12 cellular contexts compared by ENCODE assay signal in genomic region chr21:38965241-38965640, GRCh38.
A peak's percentile ranks its signal among the peaks of the same experiment; 100 is the strongest.
DNase-seq lines count a peak whose midpoint lies in the region; ATAC-seq and TF ChIP-seq lines count a peak whose summit lies in the region.
"Had no signal": no experiment of that assay in that cellular context is flagged by ENCODE, and none has a peak within 500 bp of the region (broad histone marks: within the 10 kb centered on the region; RNA-seq: fewer than 3 reads in every experiment).

No MANE protein-coding gene starts in this region.

- no peak overlapping the region for H3K4me3 ChIP-seq in Peyer's patch
- no peak overlapping the region for H3K4me3 ChIP-seq in hepatocyte
- no peak overlapping the region for H3K4me3 ChIP-seq in skeletal muscle tissue (ENCODE audit: low read length in 3 of 3)
- H3K4me3 ChIP-seq: BLaER1 had no signal

- no peak overlapping the region for H3K9ac ChIP-seq in skeletal muscle tissue (ENCODE audit: low read depth in 1 of 3, low read length in 3 of 3)
- H3K9ac ChIP-seq: BLaER1 had no signal

- no peaks in the 10 kb centered on the region for H4K20me1 ChIP-seq in hepatocyte (ENCODE audit: insufficient read depth, poor library complexity, severe bottlenecking)
- H4K20me1 ChIP-seq: BLaER1 had no signal

- TF ChIP-seq CTCF in Peyer's patch (IDR thresholded peaks at IDR 0.05) (no peak), hepatocyte (IDR thresholded peaks at IDR 0.05; ENCODE audit: poor library complexity) (no peak)

- CTCF ChIA-PET in activated CD4-positive, alpha-beta memory T cell treated with anti-CD3 and anti-CD28 coated beads, Interleukin-2, amount 10 ng/mL, durations not matched to agents 7 days and 5 days (lab: Charles Lee), result interaction anchor here (0.6 kb wide), 1 partner anchor 63 kb away, joined by 8 read pairs; no protein-coding TSS in a partner anchor

- H3K27me3 ChIP-seq in Peyer's patch, result no peaks in the 10 kb centered on the region
- H3K27me3 ChIP-seq in hepatocyte, result no peaks in the 10 kb centered on the region
- no peaks in the 10 kb centered on the region for H3K27me3 ChIP-seq in skeletal muscle tissue (ENCODE audit: control insufficient read depth in 3 of 3, insufficient read depth in 3 of 3, low read length in 3 of 3)
- H3K27me3 ChIP-seq: BLaER1 had no signal

- no peaks in the 10 kb centered on the region for H3K9me3 ChIP-seq in Peyer's patch
- H3K9me3 ChIP-seq in hepatocyte (ENCODE audit: low read depth), result no peaks in the 10 kb centered on the region
- H3K9me3 ChIP-seq in skeletal muscle tissue (ENCODE audit: control insufficient read depth in 3 of 3, low read length in 3 of 3), result no peaks in the 10 kb centered on the region

- peaks cover 17% of the 10 kb centered on the region for H3K36me3 Mint-ChIP-seq in activated CD4-positive, alpha-beta memory T cell treated with anti-CD3 and anti-CD28 coated beads, Interleukin-2, amount 10 ng/mL, durations not matched to agents 7 days and 5 days (ENCODE audit: low read depth)
- H3K36me3 Mint-ChIP-seq in T-helper 2 cell treated with Interferon-gamma antibody and Interleukin-4, amounts not matched to agents 5 μg/mL and 100 μg/mL, for 36 hours (ENCODE audit: low read depth), result peaks cover 20% of the 10 kb centered on the region
- H3K36me3 Mint-ChIP-seq: activated naive CD4-positive, alpha-beta T cell treated with anti-CD3 and anti-CD28 coated beads, Interleukin-2, amount 50 U/mL, for 24 hours; brain had no signal

- DNase-seq in HCEC 1CT, result peak; percentile 77
- no peak for DNase-seq in Peyer's patch
- no peak for DNase-seq in hepatocyte (ENCODE audit: low spot score)
- no peak for DNase-seq in activated CD4-positive, alpha-beta memory T cell treated with anti-CD3 and anti-CD28 coated beads, Interleukin-2, amount 10 ng/mL, durations not matched to agents 7 days and 5 days
- no peak for DNase-seq in T-helper 2 cell treated with Interferon-gamma antibody and Interleukin-4, amounts not matched to agents 5 μg/mL and 100 μg/mL, for 36 hours (ENCODE audit: low spot score)
- DNase-seq: activated CD8-positive, alpha-beta memory T cell treated with anti-CD3 and anti-CD28 coated beads, Interleukin-2, amount 50 U/mL, for 48 hours; effector CD8-positive, alpha-beta T cell had no signal

- no peaks in the 10 kb centered on the region for H3K9me2 ChIP-seq in hepatocyte (replicated peaks; ENCODE audit: insufficient read depth)

- H2AFZ ChIP-seq in hepatocyte, result no peak overlapping the region

- no peak overlapping the region for H3K4me3 Mint-ChIP-seq in activated CD4-positive, alpha-beta memory T cell treated with anti-CD3 and anti-CD28 coated beads, Interleukin-2, amount 10 ng/mL, durations not matched to agents 7 days and 5 days
- H3K4me3 Mint-ChIP-seq in T-helper 2 cell treated with Interferon-gamma antibody and Interleukin-4, amounts not matched to agents 5 μg/mL and 100 μg/mL, for 36 hours, result no peak overlapping the region
- H3K4me3 Mint-ChIP-seq: activated naive CD4-positive, alpha-beta T cell treated with anti-CD3 and anti-CD28 coated beads, Interleukin-2, amount 50 U/mL, for 24 hours; brain had no signal

- H3K9me3 Mint-ChIP-seq in activated CD4-positive, alpha-beta memory T cell treated with anti-CD3 and anti-CD28 coated beads, Interleukin-2, amount 10 ng/mL, durations not matched to agents 7 days and 5 days, result peaks cover 22% of the 10 kb centered on the region
- H3K9me3 Mint-ChIP-seq in T-helper 2 cell treated with Interferon-gamma antibody and Interleukin-4, amounts not matched to agents 5 μg/mL and 100 μg/mL, for 36 hours, result peaks cover 21% of the 10 kb centered on the region
- H3K9me3 Mint-ChIP-seq: activated naive CD4-positive, alpha-beta T cell treated with anti-CD3 and anti-CD28 coated beads, Interleukin-2, amount 50 U/mL, for 24 hours had no signal

- H3K4me1 ChIP-seq in Peyer's patch (no peaks in the 10 kb centered on the region), hepatocyte (ENCODE audit: insufficient read depth) (peaks cover 2% of the 10 kb centered on the region), skeletal muscle tissue (ENCODE audit: control insufficient read depth in 3 of 3, insufficient read depth in 3 of 3, low read length in 3 of 3) (peaks cover 0 to 13% (median 5%) of the 10 kb centered on the region in 3 donors)

- no peak for ATAC-seq in GM19035 (IDR thresholded peaks at IDR 0.05; ENCODE audit: unreplicated experiment)

- POLR2A ChIA-PET in activated CD4-positive, alpha-beta memory T cell treated with anti-CD3 and anti-CD28 coated beads, Interleukin-2, amount 10 ng/mL, durations not matched to agents 7 days and 5 days (lab: Charles Lee), result no interaction called here

- TF ChIP-seq POLR2A in Peyer's patch (IDR thresholded peaks at IDR 0.05), result no peak

- peaks cover 2% of the 10 kb centered on the region for H3K4me1 Mint-ChIP-seq in activated CD4-positive, alpha-beta memory T cell treated with anti-CD3 and anti-CD28 coated beads, Interleukin-2, amount 10 ng/mL, durations not matched to agents 7 days and 5 days
- H3K4me1 Mint-ChIP-seq in T-helper 2 cell treated with Interferon-gamma antibody and Interleukin-4, amounts not matched to agents 5 μg/mL and 100 μg/mL, for 36 hours (ENCODE audit: low read depth), result peaks cover 17% of the 10 kb centered on the region
- H3K4me1 Mint-ChIP-seq: activated naive CD4-positive, alpha-beta T cell treated with anti-CD3 and anti-CD28 coated beads, Interleukin-2, amount 50 U/mL, for 24 hours; brain had no signal

- no peak overlapping the region for H3K4me2 ChIP-seq in hepatocyte
- H3K4me2 ChIP-seq: BLaER1 had no signal

- no peak overlapping the region for H3K27ac Mint-ChIP-seq in activated CD4-positive, alpha-beta memory T cell treated with anti-CD3 and anti-CD28 coated beads, Interleukin-2, amount 10 ng/mL, durations not matched to agents 7 days and 5 days
- no peak overlapping the region for H3K27ac Mint-ChIP-seq in T-helper 2 cell treated with Interferon-gamma antibody and Interleukin-4, amounts not matched to agents 5 μg/mL and 100 μg/mL, for 36 hours
- H3K27ac Mint-ChIP-seq: activated naive CD4-positive, alpha-beta T cell treated with anti-CD3 and anti-CD28 coated beads, Interleukin-2, amount 50 U/mL, for 24 hours had no signal

- H3K27me3 Mint-ChIP-seq in activated CD4-positive, alpha-beta memory T cell treated with anti-CD3 and anti-CD28 coated beads, Interleukin-2, amount 10 ng/mL, durations not matched to agents 7 days and 5 days, result no peaks in the 10 kb centered on the region
- no peaks in the 10 kb centered on the region for H3K27me3 Mint-ChIP-seq in T-helper 2 cell treated with Interferon-gamma antibody and Interleukin-4, amounts not matched to agents 5 μg/mL and 100 μg/mL, for 36 hours (ENCODE audit: low read depth)
- H3K27me3 Mint-ChIP-seq: activated naive CD4-positive, alpha-beta T cell treated with anti-CD3 and anti-CD28 coated beads, Interleukin-2, amount 50 U/mL, for 24 hours had no signal

- H3K36me3 ChIP-seq in Peyer's patch, result no peaks in the 10 kb centered on the region
- H3K36me3 ChIP-seq in hepatocyte (replicated peaks; ENCODE audit: insufficient read depth, low read depth), result no peaks in the 10 kb centered on the region
- H3K36me3 ChIP-seq in skeletal muscle tissue (ENCODE audit: control insufficient read depth in 3 of 3, insufficient read depth in 3 of 3, low read length in 3 of 3), result no peaks in the 10 kb centered on the region
- H3K36me3 ChIP-seq: BLaER1 had no signal

- H3K27ac ChIP-seq in Peyer's patch (peak overlapping the region in 3 of 4 donors; percentile 48 to 76 (median 67)), hepatocyte (peak overlapping the region; percentile 70), skeletal muscle tissue (ENCODE audit: low read depth, low read length) (peak overlapping the region; percentile 55)
- H3K27ac ChIP-seq: BLaER1 had no signal

- 50% methylated on average over 8 of the region's 8 CpGs for WGBS in hepatocyte (ENCODE audit: low lambda C conversion rate, missing lambda C conversion rate)

- no peaks in the 10 kb centered on the region for H3K79me2 ChIP-seq in hepatocyte
